In genomic region chr18:42183746-42184145, GRCh38 we compare ENCODE assay signal across 11 cellular contexts.
DNase-seq lines count a peak whose midpoint lies in the region; ATAC-seq, FAIRE-seq and TF ChIP-seq lines count a peak whose summit lies in the region.
"Had no signal": no experiment of that assay in that cellular context is flagged by ENCODE, and none has a peak within 500 bp of the region (broad histone marks: within the 10 kb centered on the region; RNA-seq: fewer than 3 reads in every experiment).

No MANE protein-coding gene starts in this region.

- 37% methylated on average over 4 of the region's 4 CpGs for WGBS in HepG2 (ENCODE audit: low lambda C conversion rate)
- WGBS in right lobe of liver (ENCODE audit: insufficient coverage, low coverage, low lambda C conversion rate, missing lambda C conversion rate): 39% methylated on average over 4 of the region's 4 CpGs
- 67 to 76% (median 71%) methylated on average over 4 of the region's 4 CpGs for WGBS in stomach, 5 donors

- CTCF ChIA-PET in HepG2 (lab: Yijun Ruan, JAX; ENCODE audit: low intra/inter-chr PET ratio, low total read pairs): no interaction called here
- CTCF ChIA-PET in T-cell (lab: Charles Lee): no interaction called here

- no peak for DNase-seq in HepG2 (ENCODE audit: low spot score)
- no peak for DNase-seq in right lobe of liver
- peak; percentile 71 for DNase-seq in fibroblast of the aortic adventitia (ENCODE audit: low read depth)
- no peak for DNase-seq in NCI-H748 (lab: John Stamatoyannopoulos, UW; ENCODE audit: unreplicated experiment)
- DNase-seq in T-cell: no peak
- DNase-seq in NCI-H1417 (lab: John Stamatoyannopoulos, UW): no peak
- no peak for DNase-seq in stomach
- DNase-seq: NCI-H1694 had no signal

- no peak overlapping the region for H2AFZ ChIP-seq in HepG2 (ENCODE audit: low read length)

- no peaks in the 10 kb centered on the region for H3K9me3 Mint-ChIP-seq in T-cell
- H3K9me3 Mint-ChIP-seq: central memory CD8-positive, alpha-beta T cell had no signal

- H3K36me3 Mint-ChIP-seq in T-cell: peaks cover 4% of the 10 kb centered on the region

- H3K27ac ChIP-seq in HepG2 (ENCODE audit: extremely low read length, insufficient read depth, low read length) (no peak overlapping the region), right lobe of liver (no peak overlapping the region), stomach (no peak overlapping the region)

- no peak overlapping the region for H3K27ac Mint-ChIP-seq in T-cell

- TF ChIP-seq POLR2A in HepG2 (IDR thresholded peaks at IDR 0.05; ENCODE audit: insufficient read depth in 1 of 2, low read depth in 2 of 2, low read length in 2 of 2): no peak
- TF ChIP-seq POLR2A in right lobe of liver (IDR thresholded peaks at IDR 0.05): no peak
- no peak for TF ChIP-seq POLR2A in stomach (IDR thresholded peaks at IDR 0.05)

- no peaks in the 10 kb centered on the region for H3K36me3 ChIP-seq in HepG2 (replicated peaks in 1 of 2; ENCODE audit: control insufficient read depth in 1 of 2, insufficient read depth in 2 of 2, low read length in 2 of 2)
- peaks cover 0 to 6% (median 0%) of the 10 kb centered on the region in 4 donors for H3K36me3 ChIP-seq in right lobe of liver
- H3K36me3 ChIP-seq in stomach: no peaks in the 10 kb centered on the region

- intact Hi-C loops in HepG2 (cut with micrococcal nuclease; ENCODE audit: unreplicated experiment) (no loop called here), right lobe of liver (cut with DNase I) (no loop called here), stomach (cut with DNase I; ENCODE audit: low total_unique reads) (no loop called here)

- TF ChIP-seq RAD21 in HepG2 (CRISPR knock-in tag; IDR thresholded peaks at IDR 0.05): no peak

- no peaks in the 10 kb centered on the region for H4K20me1 ChIP-seq in HepG2 (ENCODE audit: insufficient read depth, low read length)

- H3K9ac ChIP-seq in HepG2 (ENCODE audit: insufficient read depth, low read depth, low read length): no peak overlapping the region

- no peak overlapping the region for H3K4me2 ChIP-seq in HepG2 (ENCODE audit: low read depth, low read length)

- no peaks in the 10 kb centered on the region for H3K4me1 Mint-ChIP-seq in T-cell
- H3K4me1 Mint-ChIP-seq: central memory CD8-positive, alpha-beta T cell had no signal

- ATAC-seq in HepG2 (no peak), right lobe of liver (no peak), SK-N-SH treated with all-trans-retinoic acid at 6 μM for 48 hours (peak; percentile 89), T-cell (replicated peaks in 1 of 4) (no peak)

- no peaks in the 10 kb centered on the region for H3K27me3 Mint-ChIP-seq in T-cell
- H3K27me3 Mint-ChIP-seq: central memory CD8-positive, alpha-beta T cell had no signal

- no peaks in the 10 kb centered on the region for H3K4me1 ChIP-seq in HepG2 (ENCODE audit: insufficient read depth, low read length)
- no peaks in the 10 kb centered on the region for H3K4me1 ChIP-seq in right lobe of liver
- no peaks in the 10 kb centered on the region for H3K4me1 ChIP-seq in stomach

- no TSS peak for BruUV-seq in HepG2 (replicated peaks; lab: Mats Ljungman, UMichigan)

- FAIRE-seq in HepG2 (lab: Jason Lieb, UNC): no peak
- FAIRE-seq: GM12892 had no signal

- POLR2A ChIA-PET in HepG2 (lab: Yijun Ruan, JAX): no interaction called here
- POLR2A ChIA-PET in T-cell (lab: Charles Lee): no interaction called here

- in situ Hi-C loops in HepG2 (cut with HindIII; ENCODE audit: extremely low pct_ligation_motif_present, low pct_unique_long_range_greater_than_20kb): no loop called here

- no peaks in the 10 kb centered on the region for H3K79me2 ChIP-seq in HepG2 (ENCODE audit: insufficient read depth, low read length)

- H3K4me3 ChIP-seq in HepG2 (replicated peaks in 1 of 3; ENCODE audit: insufficient read depth in 1 of 3, low read depth in 2 of 3, low read length in 3 of 3) (no peak overlapping the region), right lobe of liver (no peak overlapping the region), fibroblast of the aortic adventitia (ENCODE audit: low read depth, low read length) (no peak overlapping the region), stomach (no peak overlapping the region)

- TF ChIP-seq EP300 in HepG2 (IDR thresholded peaks at IDR 0.05; ENCODE audit: low read depth in 2 of 2, low read length in 2 of 2): no peak
- TF ChIP-seq EP300 in HepG2 (CRISPR knock-in tag; IDR thresholded peaks at IDR 0.05; ENCODE audit: borderline replicate concordance): no peak
- no peak for TF ChIP-seq EP300 in stomach (IDR thresholded peaks at IDR 0.05)

- no peaks in the 10 kb centered on the region for H3K27me3 ChIP-seq in HepG2 (ENCODE audit: control insufficient read depth in 1 of 2, insufficient read depth in 2 of 2, low read length in 2 of 2)
- H3K27me3 ChIP-seq in right lobe of liver: no peaks in the 10 kb centered on the region
- H3K27me3 ChIP-seq in stomach: no peaks in the 10 kb centered on the region

- no peaks in the 10 kb centered on the region for H3K9me3 ChIP-seq in HepG2 (ENCODE audit: low read length)
- no peaks in the 10 kb centered on the region for H3K9me3 ChIP-seq in right lobe of liver
- no peaks in the 10 kb centered on the region for H3K9me3 ChIP-seq in stomach

- no peak overlapping the region for H3K4me3 Mint-ChIP-seq in T-cell
- H3K4me3 Mint-ChIP-seq: central memory CD8-positive, alpha-beta T cell had no signal

- no peak for TF ChIP-seq CTCF in HepG2 (CRISPR knock-in tag; IDR thresholded peaks at IDR 0.05)
- no peak for TF ChIP-seq CTCF in right lobe of liver (IDR thresholded peaks at IDR 0.05)
- no peak for TF ChIP-seq CTCF in fibroblast of the aortic adventitia (IDR thresholded peaks at IDR 0.05; ENCODE audit: insufficient read depth, low read length)
- no peak for TF ChIP-seq CTCF in stomach (IDR thresholded peaks at IDR 0.05)

TF ChIP-seq in HepG2, 621 proteins besides CTCF, POLR2A, EP300 and RAD21:
- 0 out of 2 replicates have a peak, but pooled peaks have one; percentile 44 for TF ChIP-seq ZBTB26 (CRISPR knock-in tag; IDR thresholded peaks at IDR 0.05; ENCODE audit: borderline replicate concordance)
- peak; percentile 94 for TF ChIP-seq MAFF (IDR thresholded peaks at IDR 0.05; ENCODE audit: low read depth, low read length)
- no peak for TF ChIP-seq PCBP2 (optimal IDR thresholded peaks at IDR 0.05; ENCODE audit: low read depth, low read length, poor library complexity, severe bottlenecking)
- no peak for TF ChIP-seq SOX5 (CRISPR knock-in tag; IDR thresholded peaks at IDR 0.05; ENCODE audit: borderline replicate concordance)
- peak; percentile 59 for TF ChIP-seq FOSL2 (CRISPR knock-in tag; IDR thresholded peaks at IDR 0.05)
- TF ChIP-seq MAFK (conservative IDR thresholded peaks at IDR 0.05 in 1 of 2, IDR thresholded peaks at IDR 0.05 in 1 of 2; ENCODE audit: low read length in 2 of 2): peak; percentile 92 to 94
- no peak for TF ChIP-seq ZMYM3 (CRISPR knock-in tag; IDR thresholded peaks at IDR 0.05)
- TF ChIP-seq E2F5 (CRISPR knock-in tag; conservative IDR thresholded peaks at IDR 0.05): no peak

TF ChIP-seq in SK-N-SH treated with all-trans-retinoic acid at 6 μM for 48 hours, 23 proteins besides CTCF, POLR2A, EP300 and RAD21 (continues in another document):
- TF ChIP-seq TOX (CRISPR knock-in tag; IDR thresholded peaks at IDR 0.05; ENCODE audit: borderline replicate concordance) (no peak), POU6F1 (CRISPR knock-in tag; IDR thresholded peaks at IDR 0.05; ENCODE audit: borderline replicate concordance, low read depth) (no peak), ZNF565 (CRISPR knock-in tag; conservative IDR thresholded peaks at IDR 0.05; ENCODE audit: low read depth) (no peak), ESRRG (CRISPR knock-in tag; IDR thresholded peaks at IDR 0.05) (no peak), CSRNP3 (CRISPR knock-in tag; IDR thresholded peaks at IDR 0.05) (no peak), ZFP3 (CRISPR knock-in tag; IDR thresholded peaks at IDR 0.05) (no peak), ISL1 (CRISPR knock-in tag; IDR thresholded peaks at IDR 0.05) (no peak), PPARA (CRISPR knock-in tag; IDR thresholded peaks at IDR 0.05; ENCODE audit: borderline replicate concordance) (no peak), ZFP30 (CRISPR knock-in tag; IDR thresholded peaks at IDR 0.05) (no peak), ARNTL (CRISPR knock-in tag; IDR thresholded peaks at IDR 0.05; ENCODE audit: borderline replicate concordance, low read depth) (no peak), CREB5 (CRISPR knock-in tag; IDR thresholded peaks at IDR 0.05; ENCODE audit: low read depth) (no peak)
